ENCODE assay signal across 10 cellular contexts in the genomic region with DNA sequence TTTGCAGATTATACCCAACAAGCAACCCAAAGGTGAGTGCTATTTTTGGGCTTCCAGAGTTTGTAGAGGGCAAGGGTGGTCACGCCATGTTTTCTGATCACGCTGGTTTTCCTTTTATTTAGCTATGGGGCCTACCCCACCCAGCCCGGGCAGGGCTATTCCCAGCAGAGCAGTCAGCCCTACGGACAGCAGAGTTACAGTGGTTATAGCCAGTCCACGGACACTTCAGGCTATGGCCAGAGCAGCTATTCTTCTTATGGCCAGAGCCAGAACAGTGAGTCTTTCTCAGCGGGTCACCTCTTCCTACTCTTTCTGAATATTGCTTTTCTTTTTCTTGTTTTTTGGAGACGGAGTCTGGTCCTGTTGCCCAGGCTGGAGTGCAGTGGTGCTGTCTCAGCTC. TPM values are rescaled to one million over a fixed set of nuclear protein-coding genes. Genes with fewer than 3 reads are reported as not detected.
DNase-seq lines count a peak whose midpoint lies in the region; ATAC-seq and TF ChIP-seq lines count a peak whose summit lies in the region.
"Had no signal": no experiment of that assay in that cellular context is flagged by ENCODE, and none has a peak within 500 bp of the region (broad histone marks: within the 10 kb centered on the region; RNA-seq: fewer than 3 reads in every experiment).

No MANE protein-coding gene starts in this region.

- H2AFZ ChIP-seq in GM23248 = no peak overlapping the region

- ATAC-seq in gastrocnemius medialis = no peak
- no peak for ATAC-seq in HG03196 (IDR thresholded peaks at IDR 0.05; ENCODE audit: unreplicated experiment)

- peaks cover 85% of the 10 kb centered on the region for H3K79me2 ChIP-seq in GM23248 (ENCODE audit: insufficient read depth)

- H4K20me1 ChIP-seq in GM23248 (ENCODE audit: insufficient read depth) = peaks cover 44% of the 10 kb centered on the region

- peak overlapping the region; percentile 99 for H3K9ac ChIP-seq in GM23248

- intact Hi-C loops in esophagus squamous epithelium (cut with DNase I) = no loop called here
- intact Hi-C loops in gastrocnemius medialis (cut with DNase I; ENCODE audit: low total_unique reads) = loop anchor here (5.0 kb wide), 1 partner anchor 435 kb away; a partner anchor contains a TSS

- DNase-seq in GM23248 (peak; percentile 53), SJSA1 (ENCODE audit: low read depth in 1 of 2, low spot score in 2 of 2) (no peak), esophagus squamous epithelium (lab: John Stamatoyannopoulos, UW) (no peak), gastrocnemius medialis (no peak), putamen (ENCODE audit: low spot score) (no peak), hippocampal formation (lab: John Stamatoyannopoulos, UW) (no peak), superior temporal gyrus (ENCODE audit: extremely low spot score) (no peak)
- DNase-seq: NCI-H187 had no signal

- H3K4me3 ChIP-seq in GM23248 = peak overlapping the region; percentile 89
- H3K4me3 ChIP-seq in SJSA1 = peak overlapping the region; percentile 87
- peak overlapping the region; percentile 10 to 98 (median 86) for H3K4me3 ChIP-seq in esophagus squamous epithelium
- peak overlapping the region; percentile 77 to 100 (median 86) for H3K4me3 ChIP-seq in gastrocnemius medialis

- peaks cover 46% of the 10 kb centered on the region for H3F3A ChIP-seq in GM23248 (ENCODE audit: insufficient read depth)

- H3K9me2 ChIP-seq in GM23248 (ENCODE audit: insufficient read depth) = no peaks in the 10 kb centered on the region

- in situ Hi-C loops in GM23248 (cut with MboI) = no loop called here
- in situ Hi-C loops in gastrocnemius medialis (cut with MboI; ENCODE audit: low sequenced_read_pairs in 4 of 4) = loop anchor here in 2 of 4 donors (10.0 to 25.0 kb wide), 2 partner anchors 262 to 680 kb away; a partner anchor contains a TSS

- H3K4me2 ChIP-seq in GM23248 (ENCODE audit: unreplicated experiment) = peak overlapping the region; percentile 89

- H3K27me3 ChIP-seq in GM23248 (replicated peaks; ENCODE audit: insufficient read depth) (no peaks in the 10 kb centered on the region), SJSA1 (replicated peaks) (no peaks in the 10 kb centered on the region), esophagus squamous epithelium (no peaks in the 10 kb centered on the region), gastrocnemius medialis (no peaks in the 10 kb centered on the region)

- TF ChIP-seq CTCF in esophagus squamous epithelium (IDR thresholded peaks at IDR 0.05) (no peak), gastrocnemius medialis (IDR thresholded peaks at IDR 0.05 in 4 of 5, conservative IDR thresholded peaks at IDR 0.05 in 1 of 5) (no peak)

- H3K9me3 ChIP-seq in GM23248 (ENCODE audit: low read depth) (no peaks in the 10 kb centered on the region), SJSA1 (replicated peaks) (no peaks in the 10 kb centered on the region), esophagus squamous epithelium (no peaks in the 10 kb centered on the region), gastrocnemius medialis (no peaks in the 10 kb centered on the region)
- H3K9me3 ChIP-seq: prostate gland had no signal

- peaks cover 24% of the 10 kb centered on the region for H3K4me1 ChIP-seq in GM23248 (ENCODE audit: insufficient read depth)
- peaks cover 26% of the 10 kb centered on the region for H3K4me1 ChIP-seq in SJSA1 (replicated peaks)
- peaks cover 25 to 75% (median 36%) of the 10 kb centered on the region in 3 donors for H3K4me1 ChIP-seq in esophagus squamous epithelium
- peaks cover 40 to 49% of the 10 kb centered on the region in 2 donors for H3K4me1 ChIP-seq in gastrocnemius medialis

- H3K36me3 ChIP-seq in GM23248 (ENCODE audit: low read depth) (peaks cover 51% of the 10 kb centered on the region), SJSA1 (peaks cover 74% of the 10 kb centered on the region), esophagus squamous epithelium (peaks cover 27 to 53% (median 41%) of the 10 kb centered on the region in 3 donors), gastrocnemius medialis (peaks cover 0 to 52% of the 10 kb centered on the region in 2 donors)

- no peak for TF ChIP-seq POLR2A in esophagus squamous epithelium (IDR thresholded peaks at IDR 0.05)
- no peak for TF ChIP-seq POLR2A in gastrocnemius medialis (IDR thresholded peaks at IDR 0.05)

- H3K27ac ChIP-seq in GM23248 = peak overlapping the region; percentile 93
- no peak overlapping the region for H3K27ac ChIP-seq in SJSA1
- peak overlapping the region in 1 of 4 donors; percentile 11 for H3K27ac ChIP-seq in esophagus squamous epithelium
- peak overlapping the region; percentile 94 to 100 (median 96) for H3K27ac ChIP-seq in gastrocnemius medialis
- H3K27ac ChIP-seq: prostate gland had no signal

- 16 to 19% methylated on average over 7 of the region's 7 CpGs for WGBS in GM23248 (ENCODE audit: low coverage in 1 of 2, low lambda C conversion rate in 2 of 2, missing lambda C conversion rate in 2 of 2), 2 experiments
- WGBS in esophagus squamous epithelium, 2 donors = 5 to 17% methylated on average over 7 of the region's 7 CpGs

RNA-seq across cellular contexts. Expression of a gene that starts 2.5 kb away (rescaled TPM):
- 22.5 and 28.3 TPM in 2 replicates for total RNA-seq in GM23248 (2014; rRNA removed; shearing (Covaris generic))
- 154 and 166 TPM in 2 replicates for polyA plus RNA-seq in GM23248 (2016; fragmentation: Nextera tagmentation; extraction: Ambion mirVana)
- total RNA-seq in SJSA1 (2014; rRNA removed; shearing (Covaris generic)) = 32.0 and 37.5 TPM in 2 replicates
- total RNA-seq in esophagus squamous epithelium (10 to 100 TPM; 30.2 to 97.8 (median 55.1) TPM), gastrocnemius medialis (10 to 100 TPM; 20.6 to 45.9 (median 35.1) TPM)

RNA-seq across cellular contexts. Expression of a gene that starts 20.2 kb away (rescaled TPM):
- total RNA-seq in GM23248 (2014; rRNA removed; shearing (Covaris generic)) = 20.1 and 28.1 TPM in 2 replicates
- polyA plus RNA-seq in GM23248 (2016; fragmentation: Nextera tagmentation; extraction: Ambion mirVana) = 23.1 and 24.3 TPM in 2 replicates
- 15.4 and 21.6 TPM in 2 replicates for total RNA-seq in SJSA1 (2014; rRNA removed; shearing (Covaris generic))
- total RNA-seq in esophagus squamous epithelium (10 to 100 TPM; 53.0 to 70.7 (median 63.9) TPM), gastrocnemius medialis (10 to 100 TPM in 1 of 4 donors, 1 to 10 TPM in 3; 1.3 to 16.4 (median 3.7) TPM)

RNA-seq across cellular contexts. Expression of a gene that starts 31.5 kb away (rescaled TPM):
- not detected in 2 replicates for total RNA-seq in GM23248 (2014; rRNA removed; shearing (Covaris generic))
- polyA plus RNA-seq in GM23248 (2016; fragmentation: Nextera tagmentation; extraction: Ambion mirVana) = not detected in 2 replicates
- total RNA-seq in SJSA1 (2014; rRNA removed; shearing (Covaris generic)) = not detected in 2 replicates
- not detected for total RNA-seq in esophagus squamous epithelium
- 100 to 1,000 TPM in 2 of 4 donors, 10 to 100 TPM in 2; 76.7 to 101 (median 97.4) TPM for total RNA-seq in gastrocnemius medialis

RNA-seq across cellular contexts. Expression of a gene that starts 32.5 kb away (rescaled TPM):
- 0.13 TPM in 1 of 2 replicates, not detected in the other for total RNA-seq in GM23248 (2014; rRNA removed; shearing (Covaris generic))
- 0.19 and 2.2 TPM in 2 replicates for polyA plus RNA-seq in GM23248 (2016; fragmentation: Nextera tagmentation; extraction: Ambion mirVana)
- total RNA-seq in SJSA1 (2014; rRNA removed; shearing (Covaris generic)) = 0.18 and 0.38 TPM in 2 replicates
- total RNA-seq in esophagus squamous epithelium (1 to 10 TPM in 2 of 4 donors, under 1 TPM in 2; 0.38 to 4.2 (median 1.9) TPM), gastrocnemius medialis (1 to 10 TPM in 3 of 4 donors, not detected in 1; 1.0 to 8.1 (median 3.7) TPM)

RNA-seq across cellular contexts. Expression of a gene that starts 34.5 kb away (rescaled TPM):
- total RNA-seq in GM23248 (2014; rRNA removed; shearing (Covaris generic)) = not detected in 2 replicates
- not detected in 2 replicates for polyA plus RNA-seq in GM23248 (2016; fragmentation: Nextera tagmentation; extraction: Ambion mirVana)
- not detected in 2 replicates for total RNA-seq in SJSA1 (2014; rRNA removed; shearing (Covaris generic))
- total RNA-seq in esophagus squamous epithelium (not detected), gastrocnemius medialis (not detected)
- total RNA-seq: prostate gland had no signal

Comparison
In these comparisons a context has a peak if more than half of its experiments do, and no peak if none do; other contexts are left out.
1. RNA of a gene that starts 31.5 kb away (total RNA-seq): 76.7 to 101 TPM in gastrocnemius medialis; not detected in GM23248, not detected in SJSA1 and not detected in esophagus squamous epithelium; every median in the first group is over 10 times any median in the second.
2. Peak in every context shown above with its lines, with median percentiles within 50 percentile points of each other: H3K4me3 ChIP-seq.